9 cellular contexts compared by ENCODE assay signal in the genomic region with DNA sequence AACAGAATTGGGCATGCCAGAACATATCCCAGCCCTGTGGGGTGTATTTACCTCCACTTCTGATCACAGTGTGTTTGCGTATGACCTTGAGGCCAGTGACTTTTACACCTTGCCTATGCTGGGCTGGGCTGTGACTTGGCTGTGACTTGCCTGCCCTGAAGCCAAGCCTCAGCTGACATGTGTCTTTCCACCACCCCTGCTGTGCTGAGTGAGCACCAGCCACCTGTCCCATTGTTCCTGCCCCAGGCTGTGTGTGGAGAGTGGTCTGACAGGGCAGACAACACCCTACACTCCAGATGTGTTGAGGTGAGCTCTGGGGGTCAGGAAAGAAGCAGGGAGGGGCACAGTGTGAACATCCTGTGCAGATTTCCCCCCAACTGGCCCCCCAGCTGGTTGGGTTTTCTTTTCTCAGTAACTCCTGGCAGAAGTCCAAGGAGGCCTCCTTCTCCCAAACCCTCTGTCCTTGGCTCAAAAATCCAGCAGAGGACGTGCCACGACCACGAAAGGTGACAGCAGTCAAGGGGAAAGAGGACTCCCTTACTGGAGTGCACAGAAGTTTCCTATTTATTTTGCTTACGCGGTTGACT. TPM values are rescaled to one million over a fixed set of nuclear protein-coding genes. Genes with fewer than 3 reads are reported as not detected.
DNase-seq lines count a peak whose midpoint lies in the region; ATAC-seq and TF ChIP-seq lines count a peak whose summit lies in the region.
"Had no signal": no experiment of that assay in that cellular context is flagged by ENCODE, and none has a peak within 500 bp of the region (broad histone marks: within the 10 kb centered on the region; RNA-seq: fewer than 3 reads in every experiment).

No MANE protein-coding gene starts in this region.

- TF ChIP-seq EP300 in Ishikawa (IDR thresholded peaks at IDR 0.05; ENCODE audit: borderline replicate concordance) (peak; percentile 74), SK-N-SH (IDR thresholded peaks at IDR 0.05; ENCODE audit: borderline replicate concordance in 1 of 2, low read depth in 1 of 2, low read length in 1 of 2) (no peak)

- peak; percentile 85 for TF ChIP-seq RAD21 in Ishikawa (IDR thresholded peaks at IDR 0.05; ENCODE audit: low read depth)
- peak; percentile 56 for TF ChIP-seq RAD21 in SK-N-SH (IDR thresholded peaks at IDR 0.05; ENCODE audit: low read length)

- no peaks in the 10 kb centered on the region for H3K9me3 Mint-ChIP-seq in Calu3 (ENCODE audit: low read depth, unreplicated experiment)

- no peak overlapping the region for H3K27ac ChIP-seq in SK-N-SH (ENCODE audit: low read depth in 2 of 2, low read length in 1 of 2)
- H3K27ac ChIP-seq in hepatocyte, result peak overlapping the region; percentile 15
- H3K27ac ChIP-seq: dorsolateral prefrontal cortex had no signal

- no peaks in the 10 kb centered on the region for H3F3A ChIP-seq in SK-N-SH (replicated peaks; ENCODE audit: insufficient read depth)

- no peak overlapping the region for H3K4me3 Mint-ChIP-seq in Calu3 (ENCODE audit: low read depth, unreplicated experiment)

- H3K9me3 ChIP-seq in SK-N-SH (no peaks in the 10 kb centered on the region), hepatocyte (ENCODE audit: low read depth) (no peaks in the 10 kb centered on the region)

- ATAC-seq in GM21423 (IDR thresholded peaks at IDR 0.05; ENCODE audit: unreplicated experiment) (no peak), GM21526 (IDR thresholded peaks at IDR 0.05; ENCODE audit: low FRiP score, unreplicated experiment) (no peak), HG03378 (IDR thresholded peaks at IDR 0.05; ENCODE audit: unreplicated experiment) (no peak)

- H3K9me2 ChIP-seq in SK-N-SH (no peaks in the 10 kb centered on the region), hepatocyte (replicated peaks; ENCODE audit: insufficient read depth) (no peaks in the 10 kb centered on the region)

- no peak overlapping the region for H3K4me3 ChIP-seq in SK-N-SH (ENCODE audit: low read depth in 2 of 2, low read length in 1 of 2)
- H3K4me3 ChIP-seq in hepatocyte, result no peak overlapping the region
- H3K4me3 ChIP-seq: dorsolateral prefrontal cortex had no signal

- no TSS peak for BruUV-seq in Calu3 (replicated peaks; lab: Mats Ljungman, UMichigan)

- H4K20me1 ChIP-seq in SK-N-SH (ENCODE audit: insufficient read depth) (no peaks in the 10 kb centered on the region), hepatocyte (ENCODE audit: insufficient read depth, poor library complexity, severe bottlenecking) (no peaks in the 10 kb centered on the region)

- H3K27me3 Mint-ChIP-seq in Calu3 (ENCODE audit: unreplicated experiment), result peaks cover 28% of the 10 kb centered on the region

- H3K4me1 ChIP-seq in SK-N-SH (ENCODE audit: control insufficient read depth in 1 of 2, insufficient read depth in 2 of 2, low read depth in 1 of 2, low read length in 1 of 2), result peaks cover 5 to 6% of the 10 kb centered on the region in 2 experiments; a peak in 2 of 4 replicates
- H3K4me1 ChIP-seq in hepatocyte (ENCODE audit: insufficient read depth), result peaks cover 14% of the 10 kb centered on the region

- H3K27ac Mint-ChIP-seq in Calu3 (ENCODE audit: unreplicated experiment), result no peak overlapping the region

- peaks cover 7% of the 10 kb centered on the region for H3K36me3 Mint-ChIP-seq in Calu3 (ENCODE audit: insufficient read depth, unreplicated experiment)

- DNase-seq in Calu3 (peak; percentile 30), SK-N-SH (no peak), hepatocyte (ENCODE audit: low spot score) (peak; percentile 74)
- DNase-seq in stimulated activated CD4-positive, alpha-beta T cell treated with anti-CD3 and anti-CD28 coated beads, Interleukin-2, amount 100 ng/mL, for 24 hours, result no peak

- H2AFZ ChIP-seq in SK-N-SH (ENCODE audit: low read depth) (no peak overlapping the region), hepatocyte (no peak overlapping the region)

- CTCF ChIA-PET in Calu3 (lab: Charles Lee), result interaction anchor here (1.6 kb wide), 1 partner anchor 10 kb away, joined by 5 read pairs; no protein-coding TSS in a partner anchor
- CTCF ChIA-PET in SK-N-SH (lab: Yijun Ruan, JAX), result interaction anchor here (1.0 to 1.1 kb wide), 2 partner anchors 25 to 47 kb away, joined by 3 read pairs; no protein-coding TSS in a partner anchor

- H3K36me3 ChIP-seq in SK-N-SH (replicated peaks in 1 of 2; ENCODE audit: control insufficient read depth in 1 of 2, insufficient read depth in 2 of 2, low read length in 1 of 2) (no peaks in the 10 kb centered on the region), hepatocyte (replicated peaks; ENCODE audit: insufficient read depth, low read depth) (no peaks in the 10 kb centered on the region)

- WGBS in SK-N-SH (ENCODE audit: low lambda C conversion rate), result 75% methylated on average over 6 of the region's 6 CpGs
- 46% methylated on average over 6 of the region's 6 CpGs for WGBS in hepatocyte (ENCODE audit: low lambda C conversion rate, missing lambda C conversion rate)

- POLR2A ChIA-PET in SK-N-SH (lab: Yijun Ruan, JAX), result no interaction called here

- intact Hi-C loops in Calu3 (cut with micrococcal nuclease; ENCODE audit: unreplicated experiment), result no loop called here

- no peak overlapping the region for H3K9ac ChIP-seq in SK-N-SH

- no peaks in the 10 kb centered on the region for H3K4me1 Mint-ChIP-seq in Calu3 (ENCODE audit: low read depth, unreplicated experiment)

- no peak overlapping the region for H3K4me2 ChIP-seq in SK-N-SH
- H3K4me2 ChIP-seq in hepatocyte, result no peak overlapping the region

- TF ChIP-seq CTCF in Calu3 (IDR thresholded peaks at IDR 0.05; ENCODE audit: unreplicated experiment) (no peak), SK-N-SH (IDR thresholded peaks at IDR 0.05) (peak; percentile 54), hepatocyte (IDR thresholded peaks at IDR 0.05; ENCODE audit: poor library complexity) (peak; percentile 50)

- H3K27me3 ChIP-seq in SK-N-SH (ENCODE audit: insufficient read depth) (no peaks in the 10 kb centered on the region), hepatocyte (no peaks in the 10 kb centered on the region)

- H3K79me2 ChIP-seq in SK-N-SH (ENCODE audit: insufficient read depth) (no peaks in the 10 kb centered on the region), hepatocyte (no peaks in the 10 kb centered on the region)

TF ChIP-seq in Ishikawa, 13 proteins besides CTCF, POLR2A, EP300 and RAD21:
- TF ChIP-seq NFIC (IDR thresholded peaks at IDR 0.05), result peak; percentile 84
- TF ChIP-seq CEBPB (IDR thresholded peaks at IDR 0.05), result no peak
- no peak for TF ChIP-seq EGR1 (IDR thresholded peaks at IDR 0.05)
- TF ChIP-seq, protein P1, sequence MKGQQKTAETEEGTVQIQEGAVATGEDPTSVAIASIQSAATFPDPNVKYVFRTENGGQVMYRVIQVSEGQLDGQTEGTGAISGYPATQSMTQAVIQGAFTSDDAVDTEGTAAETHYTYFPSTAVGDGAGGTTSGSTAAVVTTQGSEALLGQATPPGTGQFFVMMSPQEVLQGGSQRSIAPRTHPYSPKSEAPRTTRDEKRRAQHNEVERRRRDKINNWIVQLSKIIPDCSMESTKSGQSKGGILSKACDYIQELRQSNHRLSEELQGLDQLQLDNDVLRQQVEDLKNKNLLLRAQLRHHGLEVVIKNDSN (IDR thresholded peaks at IDR 0.05), result peak; percentile 52
- no peak for TF ChIP-seq YY1 (IDR thresholded peaks at IDR 0.05; ENCODE audit: low read depth)
- peak; percentile 90 for TF ChIP-seq TCF12 (IDR thresholded peaks at IDR 0.05; ENCODE audit: low read depth)
- peak; percentile 40; the same call in 1 of the 2 replicates for TF ChIP-seq TEAD4 (IDR thresholded peaks at IDR 0.05)
- no peak for TF ChIP-seq FOXM1 (IDR thresholded peaks at IDR 0.05; ENCODE audit: borderline replicate concordance, low read depth)
- no peak for TF ChIP-seq TAF1 (IDR thresholded peaks at IDR 0.05; ENCODE audit: low read depth)
- peak; percentile 72 for TF ChIP-seq MAX (IDR thresholded peaks at IDR 0.05)
- peak; percentile 77 for TF ChIP-seq ZBTB7A (IDR thresholded peaks at IDR 0.05; ENCODE audit: low read depth)

TF ChIP-seq in SK-N-SH, 30 proteins besides CTCF, POLR2A, EP300 and RAD21:
- TF ChIP-seq RFX5 (IDR thresholded peaks at IDR 0.05; ENCODE audit: low read length) (no peak), SMC3 (IDR thresholded peaks at IDR 0.05; ENCODE audit: low read depth, low read length) (peak; percentile 30; the same call in 1 of the 2 replicates)
TF ChIP-seq in SK-N-SH: peak in this region for 1.

RNA-seq across cellular contexts. Expression of gene STEAP3, which starts 5.1 kb away (rescaled TPM):
- total RNA-seq in Calu3 (2022) (28.3 and 30.5 TPM in 2 replicates), hepatocyte (10.2 and 11.2 TPM in 2 replicates)
- polyA plus RNA-seq in SK-N-SH (2012; rRNA removed) (30.6 and 34.3 TPM in 2 replicates), hepatocyte (7.1 and 12.0 TPM in 2 replicates)
- polyA plus RNA-seq in SK-N-SH (2012; cell fraction: cytosol; rRNA removed), result 14.6 and 22.5 TPM in 2 replicates
- polyA plus RNA-seq in SK-N-SH (2012; cell fraction: nucleus; rRNA removed), result 41.1 and 47.5 TPM in 2 replicates

Comparison
In these comparisons a context has a peak if more than half of its experiments do, and no peak if none do; other contexts are left out.
1. DNase-seq: peak in Calu3 (single experiment) and hepatocyte (single experiment); none in SK-N-SH (single experiment) and stimulated activated CD4-positive, alpha-beta T cell treated with anti-CD3 and anti-CD28 coated beads, Interleukin-2, amount 100 ng/mL, for 24 hours (0 of 2).